In genomic region chr2:50930726-50931125, GRCh38 we compare ENCODE assay signal across 29 cellular contexts.
"Had no signal": no experiment of that assay in that cellular context is flagged by ENCODE, and none has a peak within 500 bp of the region (broad histone marks: within the 10 kb centered on the region; RNA-seq: fewer than 3 reads in every experiment).

No MANE protein-coding gene starts in this region.

- H3K4me3 ChIP-seq: PC-9, SJCRH30, SK-N-MC had no signal

- H3K9me3 ChIP-seq: SJCRH30 had no signal

- H3K27me3 ChIP-seq: SJCRH30 had no signal

- H3K4me2 ChIP-seq: PC-9 had no signal

- H3K36me3 ChIP-seq: SJCRH30 had no signal

- DNase-seq: Karpas-422, NCI-H1048, NCI-H1092 treated with DMSO at 0.1 percent for 48 hours, NCI-H1105 treated with DMSO at 0.1 percent for 48 hours, NCI-H1417, NCI-H1436, NCI-H146, NCI-H1694, NCI-H187, NCI-H1930, NCI-H2029 treated with DMSO at 0.1 percent for 48 hours, NCI-H2081 treated with DMSO at 0.1 percent for 48 hours, NCI-H2107, NCI-H2171, NCI-H226, NCI-H446 treated with DMSO at 0.1 percent for 48 hours, NCI-H510A, NCI-H524, NCI-H526, NCI-H69, NCI-H748 treated with DMSO at 0.1 percent for 48 hours, NCI-H82, PC-9, SHP77, SIG-M5, SJCRH30, T-cell had no signal

- H3K27ac ChIP-seq: PC-9, RWPE1, SJCRH30, SK-N-MC had no signal

- H2AFZ ChIP-seq: PC-9 had no signal

- H3K4me1 ChIP-seq: SJCRH30 had no signal
